Comparison of ENCODE assay signal across 24 cellular contexts in genomic region chr5:106860398-106861044, GRCh38.
A peak's percentile ranks its signal among the peaks of the same experiment; 100 is the strongest.
DNase-seq lines count a peak whose midpoint lies in the region; ATAC-seq and TF ChIP-seq lines count a peak whose summit lies in the region.
"Had no signal": no experiment of that assay in that cellular context is flagged by ENCODE, and none has a peak within 500 bp of the region (broad histone marks: within the 10 kb centered on the region; RNA-seq: fewer than 3 reads in every experiment).

No MANE protein-coding gene starts in this region.

- ATAC-seq in GM18858 (IDR thresholded peaks at IDR 0.05; ENCODE audit: unreplicated experiment) (peak; percentile 64), GM21360 (IDR thresholded peaks at IDR 0.05; ENCODE audit: unreplicated experiment) (peak; percentile 59), HG03066 (IDR thresholded peaks at IDR 0.05; ENCODE audit: low read depth, unreplicated experiment) (peak; percentile 62)
- ATAC-seq: activated CD8-positive, alpha-beta memory T cell treated with anti-CD3 and anti-CD28 coated beads, Interleukin-2, amount 10 ng/mL, durations not matched to agents 7 days and 5 days; HepG2; lower lobe of right lung had no signal

- H3K4me3 ChIP-seq in PC-9, result no peak overlapping the region
- H3K4me3 ChIP-seq in HAP-1, result no peak overlapping the region
- H3K4me3 ChIP-seq in osteoblast (ENCODE audit: insufficient read depth, low read length), result no peak overlapping the region
- H3K4me3 ChIP-seq: lower lobe of right lung, SK-N-MC had no signal

- H2AFZ ChIP-seq in PC-9 (peak overlapping the region; percentile 28; the same call in 1 of the 2 replicates), osteoblast (ENCODE audit: low read length) (no peak overlapping the region)

- intact Hi-C loops in PC-9 (cut with micrococcal nuclease; ENCODE audit: unreplicated experiment), result no loop called here

- H3K36me3 ChIP-seq in PC-9 (ENCODE audit: low read depth) (no peaks in the 10 kb centered on the region), HAP-1 (replicated peaks) (no peaks in the 10 kb centered on the region), osteoblast (ENCODE audit: insufficient read depth, low read length) (no peaks in the 10 kb centered on the region)
- H3K36me3 ChIP-seq: lower lobe of right lung had no signal

- H3K27me3 ChIP-seq in PC-9 (ENCODE audit: insufficient read depth, low read depth) (no peaks in the 10 kb centered on the region), HAP-1 (ENCODE audit: low read depth) (no peaks in the 10 kb centered on the region), osteoblast (ENCODE audit: insufficient read depth, low read length) (no peaks in the 10 kb centered on the region)

- H3K9me3 ChIP-seq in PC-9 (ENCODE audit: insufficient read depth, low read depth), result no peaks in the 10 kb centered on the region; the same call in 1 of the 2 replicates
- no peaks in the 10 kb centered on the region for H3K9me3 ChIP-seq in HAP-1
- no peaks in the 10 kb centered on the region for H3K9me3 ChIP-seq in osteoblast (ENCODE audit: low read depth, low read length)
- H3K9me3 ChIP-seq: lower lobe of right lung had no signal

- H3K27ac ChIP-seq in PC-9 (no peak overlapping the region), osteoblast (ENCODE audit: low read depth, low read length) (no peak overlapping the region)
- H3K27ac ChIP-seq: lower lobe of right lung, SK-N-MC had no signal

- no peak overlapping the region for H3K4me2 ChIP-seq in PC-9
- H3K4me2 ChIP-seq in osteoblast (ENCODE audit: insufficient read depth, low read length), result no peak overlapping the region

- no peaks in the 10 kb centered on the region for H3K9me2 ChIP-seq in PC-9 (ENCODE audit: insufficient read depth)

- H3K79me2 ChIP-seq in PC-9 (ENCODE audit: low read depth) (no peaks in the 10 kb centered on the region), osteoblast (ENCODE audit: insufficient read depth, low read length) (no peaks in the 10 kb centered on the region)

- BruUV-seq in PC-9 (replicated peaks; lab: Mats Ljungman, UMichigan), result no TSS peak

- no peak for DNase-seq in PC-9
- no peak for DNase-seq in NCI-H2029 (lab: John Stamatoyannopoulos, UW)
- no peak for DNase-seq in HAP-1 (ENCODE audit: low spot score in 2 of 2)
- no peak for DNase-seq in osteoblast (ENCODE audit: insufficient read length, low spot score, missing footprints)
- DNase-seq in activated T-cell treated with anti-CD3 and anti-CD28 coated beads for 4 hours, result no peak
- DNase-seq: activated CD8-positive, alpha-beta memory T cell treated with anti-CD3 and anti-CD28 coated beads, Interleukin-2, amount 10 ng/mL, durations not matched to agents 7 days and 5 days; activated gamma-delta T cell; amygdala; central memory CD4-positive, alpha-beta T cell; COR-L47; effector CD4-positive, alpha-beta T cell; glutamatergic neuron; GOT3; lower lobe of right lung; naive B cell; NCI-H1048; NCI-H526; small intestine; stimulated activated CD4-positive, alpha-beta T cell treated with anti-CD3 and anti-CD28 coated beads, Interleukin-4, amount 100 ng/mL, for 24 hours had no signal

- no peaks in the 10 kb centered on the region for H4K20me1 ChIP-seq in PC-9 (ENCODE audit: insufficient read depth)
- H4K20me1 ChIP-seq in osteoblast (ENCODE audit: insufficient read depth, low read length), result no peaks in the 10 kb centered on the region

- H3F3A ChIP-seq in PC-9 (ENCODE audit: insufficient read depth, low read depth), result no peaks in the 10 kb centered on the region

- H3K4me1 ChIP-seq in PC-9 (replicated peaks; ENCODE audit: insufficient read depth), result no peaks in the 10 kb centered on the region
- no peaks in the 10 kb centered on the region for H3K4me1 ChIP-seq in HAP-1
- no peaks in the 10 kb centered on the region for H3K4me1 ChIP-seq in osteoblast (ENCODE audit: insufficient read depth, low read length)
- H3K4me1 ChIP-seq: lower lobe of right lung had no signal

- in situ Hi-C loops in HAP-1 (cut with MboI; ENCODE audit: low sequenced_read_pairs), result no loop called here

- CTCF ChIA-PET in PC-9 (lab: Charles Lee), result no interaction called here

- TF ChIP-seq CTCF in PC-9 (conservative IDR thresholded peaks at IDR 0.05) (no peak), osteoblast (IDR thresholded peaks at IDR 0.05; ENCODE audit: extremely low read depth, low read depth, low read length) (no peak)

- POLR2A ChIA-PET in PC-9 (lab: Charles Lee; ENCODE audit: unreplicated experiment), result no interaction called here
